ENCODE assay signal across 1 cellular context in genomic region chr12:39441189-39441962, GRCh38.
TF ChIP-seq lines count a peak whose summit lies in the region.

No MANE protein-coding gene starts in this region.

TF ChIP-seq in SK-N-SH treated with all-trans-retinoic acid at 6 μM for 48 hours, 23 proteins besides CTCF, POLR2A, EP300 and RAD21 (continued from another document):
- TF ChIP-seq CSRNP3 (CRISPR knock-in tag; IDR thresholded peaks at IDR 0.05): no peak
- no peak for TF ChIP-seq TSHZ2 (CRISPR knock-in tag; IDR thresholded peaks at IDR 0.05)
- no peak for TF ChIP-seq ZNF565 (CRISPR knock-in tag; conservative IDR thresholded peaks at IDR 0.05; ENCODE audit: low read depth)
TF ChIP-seq in SK-N-SH treated with all-trans-retinoic acid at 6 μM for 48 hours: peak in this region for 0.
